In the genomic region with DNA sequence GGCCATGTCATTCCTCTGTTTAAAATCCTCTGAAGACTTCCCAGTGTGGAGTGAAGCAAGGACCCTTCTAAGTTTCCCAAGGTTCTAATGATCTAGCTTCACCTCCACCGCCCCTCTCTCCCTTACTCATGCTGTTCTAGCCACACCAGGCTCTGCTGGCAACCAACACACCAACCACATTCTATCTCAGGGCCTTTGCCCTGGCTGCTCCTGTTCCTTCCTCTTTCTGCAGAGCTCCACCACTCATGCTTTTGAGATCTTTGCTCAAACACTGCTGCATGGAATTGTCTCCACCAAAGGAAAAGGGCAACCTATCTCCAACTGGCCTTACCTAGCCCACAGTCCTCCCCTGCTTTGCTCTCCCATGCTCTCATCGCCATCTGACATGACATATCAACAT, we compare ENCODE assay signal across 14 cellular contexts.
DNase-seq lines count a peak whose midpoint lies in the region; ATAC-seq, FAIRE-seq and TF ChIP-seq lines count a peak whose summit lies in the region.
"Had no signal": no experiment of that assay in that cellular context is flagged by ENCODE, and none has a peak within 500 bp of the region (broad histone marks: within the 10 kb centered on the region; RNA-seq: fewer than 3 reads in every experiment).

No MANE protein-coding gene starts in this region.

- no peaks in the 10 kb centered on the region for H3K9me3 Mint-ChIP-seq in activated naive CD4-positive, alpha-beta T cell treated with anti-CD3 and anti-CD28 coated beads, Interleukin-2, amount 10 ng/mL, durations not matched to agents 7 days and 5 days
- H3K9me3 Mint-ChIP-seq in central memory CD8-positive, alpha-beta T cell: no peaks in the 10 kb centered on the region
- no peaks in the 10 kb centered on the region for H3K9me3 Mint-ChIP-seq in type B pancreatic cell

- peak overlapping the region; percentile 15 for H3K4me3 Mint-ChIP-seq in activated naive CD4-positive, alpha-beta T cell treated with anti-CD3 and anti-CD28 coated beads, Interleukin-2, amount 10 ng/mL, durations not matched to agents 7 days and 5 days
- H3K4me3 Mint-ChIP-seq in central memory CD8-positive, alpha-beta T cell: peak overlapping the region; percentile 27
- H3K4me3 Mint-ChIP-seq in type B pancreatic cell: no peak overlapping the region

- TF ChIP-seq CTCF in type B pancreatic cell (conservative IDR thresholded peaks at IDR 0.05): no peak

- ATAC-seq in central memory CD8-positive, alpha-beta T cell (replicated peaks; ENCODE audit: extremely low read depth, poor library complexity, severe bottlenecking): no peak
- no peak for ATAC-seq in HG03097 (IDR thresholded peaks at IDR 0.05; ENCODE audit: low FRiP score, unreplicated experiment)
- ATAC-seq in GM18505 (IDR thresholded peaks at IDR 0.05; ENCODE audit: unreplicated experiment): no peak

- H3K4me1 Mint-ChIP-seq in activated naive CD4-positive, alpha-beta T cell treated with anti-CD3 and anti-CD28 coated beads, Interleukin-2, amount 10 ng/mL, durations not matched to agents 7 days and 5 days: peaks cover 75% of the 10 kb centered on the region
- peaks cover 49% of the 10 kb centered on the region for H3K4me1 Mint-ChIP-seq in central memory CD8-positive, alpha-beta T cell
- peaks cover 8% of the 10 kb centered on the region for H3K4me1 Mint-ChIP-seq in type B pancreatic cell (ENCODE audit: unreplicated experiment)

- peaks cover 30% of the 10 kb centered on the region for H3K36me3 Mint-ChIP-seq in activated naive CD4-positive, alpha-beta T cell treated with anti-CD3 and anti-CD28 coated beads, Interleukin-2, amount 10 ng/mL, durations not matched to agents 7 days and 5 days
- H3K36me3 Mint-ChIP-seq in central memory CD8-positive, alpha-beta T cell (ENCODE audit: insufficient read depth): peaks cover 6% of the 10 kb centered on the region
- peaks cover 8% of the 10 kb centered on the region for H3K36me3 Mint-ChIP-seq in type B pancreatic cell

- no peak for TF ChIP-seq POLR2A in GM18505 (IDR thresholded peaks at IDR 0.05; ENCODE audit: borderline replicate concordance, extremely low read depth, insufficient read depth, insufficient read length)

- no peaks in the 10 kb centered on the region for H3K27me3 Mint-ChIP-seq in activated naive CD4-positive, alpha-beta T cell treated with anti-CD3 and anti-CD28 coated beads, Interleukin-2, amount 10 ng/mL, durations not matched to agents 7 days and 5 days
- H3K27me3 Mint-ChIP-seq in central memory CD8-positive, alpha-beta T cell: no peaks in the 10 kb centered on the region
- H3K27me3 Mint-ChIP-seq in type B pancreatic cell: no peaks in the 10 kb centered on the region

- no peak for FAIRE-seq in HTR-8/SVneo (lab: Jason Lieb, UNC)
- FAIRE-seq: pancreas had no signal

- H3K27ac Mint-ChIP-seq in activated naive CD4-positive, alpha-beta T cell treated with anti-CD3 and anti-CD28 coated beads, Interleukin-2, amount 10 ng/mL, durations not matched to agents 7 days and 5 days: peak overlapping the region; percentile 97
- H3K27ac Mint-ChIP-seq in central memory CD8-positive, alpha-beta T cell (ENCODE audit: low read depth): peak overlapping the region; percentile 91
- peak overlapping the region; percentile 5 for H3K27ac Mint-ChIP-seq in type B pancreatic cell

- DNase-seq in activated naive CD4-positive, alpha-beta T cell treated with anti-CD3 and anti-CD28 coated beads, Interleukin-2, amount 10 ng/mL, durations not matched to agents 7 days and 5 days: peak; percentile 33
- no peak for DNase-seq in activated naive CD4-positive, alpha-beta T cell treated with anti-CD3 and anti-CD28 coated beads, Interleukin-2, amount 50 U/mL, for 16 hours
- DNase-seq in SKM-1 treated with dmso at 0.1 percent for 144 hours (lab: John Stamatoyannopoulos, UW; ENCODE audit: unreplicated experiment) (peak; percentile 96), type B pancreatic cell (ENCODE audit: extremely low spot score, unreplicated experiment) (no peak), HTR-8/SVneo (ENCODE audit: insufficient read length, low spot score) (no peak)
- DNase-seq in central memory CD8-positive, alpha-beta T cell (ENCODE audit: low spot score in 2 of 2): no peak
- DNase-seq: activated CD4-positive, alpha-beta T cell treated with anti-CD3 and anti-CD28 coated beads, Interleukin-2, amount 50 U/mL, for 4 hours; head of caudate nucleus; left ventricle myocardium inferior; NCI-H2029; pancreas; stimulated activated CD4-positive, alpha-beta T cell treated with anti-CD3 and anti-CD28 coated beads, Interleukin-2, amount 100 ng/mL, for 24 hours had no signal

- CTCF ChIA-PET in activated naive CD4-positive, alpha-beta T cell treated with anti-CD3 and anti-CD28 coated beads, Interleukin-2, amount 10 ng/mL, durations not matched to agents 7 days and 5 days (lab: Charles Lee): interaction anchor here (1.1 to 1.7 kb wide), 2 partner anchors 22 to 121 kb away, joined by 3 to 4 read pairs; no protein-coding TSS in a partner anchor

Comparison
In these comparisons a context has a peak if more than half of its experiments do, and no peak if none do; other contexts are left out.
1. DNase-seq: peak in activated naive CD4-positive, alpha-beta T cell treated with anti-CD3 and anti-CD28 coated beads, Interleukin-2, amount 10 ng/mL, durations not matched to agents 7 days and 5 days (single experiment) and SKM-1 treated with dmso at 0.1 percent for 144 hours (single experiment); none in activated naive CD4-positive, alpha-beta T cell treated with anti-CD3 and anti-CD28 coated beads, Interleukin-2, amount 50 U/mL, for 16 hours (single experiment), central memory CD8-positive, alpha-beta T cell (0 of 2), type B pancreatic cell (single experiment) and HTR-8/SVneo (single experiment).
2. H3K27ac Mint-ChIP-seq: peak in every context shown above with its lines; median percentile 97 in activated naive CD4-positive, alpha-beta T cell treated with anti-CD3 and anti-CD28 coated beads, Interleukin-2, amount 10 ng/mL, durations not matched to agents 7 days and 5 days; 91 in central memory CD8-positive, alpha-beta T cell; 5 in type B pancreatic cell.